Comparison of ENCODE assay signal across 1 cellular context in genomic region chr11:44743326-44743725, GRCh38.
TF ChIP-seq lines count a peak whose summit lies in the region.

No MANE protein-coding gene starts in this region.

TF ChIP-seq in H1, 55 proteins besides CTCF, POLR2A, EP300 and RAD21:
- TF ChIP-seq JUND (IDR thresholded peaks at IDR 0.05; ENCODE audit: low read length), result no peak
- TF ChIP-seq SAP30 (IDR thresholded peaks at IDR 0.05; ENCODE audit: insufficient read depth, insufficient replicate concordance, low read length), result no peak
- TF ChIP-seq SP4 (IDR thresholded peaks at IDR 0.05; ENCODE audit: low read length), result no peak
- TF ChIP-seq CHD1 (IDR thresholded peaks at IDR 0.05; ENCODE audit: low read depth, low read length), result no peak
- no peak for TF ChIP-seq GABPA (IDR thresholded peaks at IDR 0.05; ENCODE audit: borderline replicate concordance, insufficient read depth, low read length)
- no peak for TF ChIP-seq GTF2F1 (IDR thresholded peaks at IDR 0.05; ENCODE audit: borderline replicate concordance, low read depth, low read length)
- no peak for TF ChIP-seq NRF1 (IDR thresholded peaks at IDR 0.05; ENCODE audit: low read depth, low read length)
- no peak for TF ChIP-seq RNF2 (IDR thresholded peaks at IDR 0.05; ENCODE audit: borderline replicate concordance, low read depth, low read length, missing control alignments, poor library complexity, severe bottlenecking)
